ENCODE assay signal across 17 cellular contexts in genomic region chr18:29459986-29460385, GRCh38.
"Had no signal": no experiment of that assay in that cellular context is flagged by ENCODE, and none has a peak within 500 bp of the region (broad histone marks: within the 10 kb centered on the region; RNA-seq: fewer than 3 reads in every experiment).

No MANE protein-coding gene starts in this region.

- H3K27ac Mint-ChIP-seq: natural killer cell had no signal

- H3K4me3 Mint-ChIP-seq: natural killer cell, neural crest cell had no signal

- H3K4me1 Mint-ChIP-seq: natural killer cell, neural crest cell had no signal

- H3K9me3 Mint-ChIP-seq: neural crest cell had no signal

- H3K36me3 Mint-ChIP-seq: natural killer cell had no signal

- DNase-seq: colonic mucosa; dermis blood vessel endothelial cell; foreskin keratinocyte; head of caudate nucleus; kidney; left cardiac atrium; left ventricle myocardium inferior; mesendoderm; natural killer cell; posterior cingulate gyrus; stimulated activated CD4-positive, alpha-beta T cell treated with anti-CD3 and anti-CD28 coated beads, Interleukin-2, amount 100 ng/mL, for 24 hours; stimulated activated CD4-positive, alpha-beta T cell treated with anti-CD3 and anti-CD28 coated beads, Interleukin-4, amount 100 ng/mL, for 4 hours; stimulated activated naive CD4-positive, alpha-beta T cell; stomach; substantia nigra; transverse colon had no signal
